ENCODE assay signal across 8 cellular contexts in genomic region chr19:57599377-57599760, GRCh38. TPM values are rescaled to one million over a fixed set of nuclear protein-coding genes. Genes with fewer than 3 reads are reported as not detected.
DNase-seq lines count a peak whose midpoint lies in the region; ATAC-seq and TF ChIP-seq lines count a peak whose summit lies in the region.

No MANE protein-coding gene starts in this region.

- POLR2A ChIA-PET in CD8-positive, alpha-beta T cell (lab: Charles Lee): interaction anchor here (0.6 to 1.0 kb wide), 2 partner anchors 227 to 403 kb away, joined by 3 read pairs; partner anchors contain the start of gene ZNF606

- H3K4me1 ChIP-seq in CD8-positive, alpha-beta T cell (ENCODE audit: insufficient read depth, low read length): peaks cover 13% of the 10 kb centered on the region

- H3K27me3 Mint-ChIP-seq in CD8-positive, alpha-beta T cell (ENCODE audit: low read depth): no peaks in the 10 kb centered on the region
- peaks cover 13% of the 10 kb centered on the region for H3K27me3 Mint-ChIP-seq in nephron progenitor cell (ENCODE audit: low read depth, poor library complexity)

- peaks cover 44% of the 10 kb centered on the region for H3K36me3 Mint-ChIP-seq in CD8-positive, alpha-beta T cell
- H3K36me3 Mint-ChIP-seq in nephron progenitor cell (ENCODE audit: low read depth): peaks cover 51% of the 10 kb centered on the region

- H3K36me3 ChIP-seq in CD8-positive, alpha-beta T cell (ENCODE audit: insufficient read depth, low read length): no peaks in the 10 kb centered on the region

- CTCF ChIA-PET in CD8-positive, alpha-beta T cell (lab: Charles Lee): interaction anchor here (1.1 kb wide), 1 partner anchor 14 kb away, joined by 3 read pairs; no protein-coding TSS in a partner anchor

- peaks cover 9% of the 10 kb centered on the region for H3K9me3 ChIP-seq in CD8-positive, alpha-beta T cell (ENCODE audit: low read length)

- DNase-seq in CD8-positive, alpha-beta T cell: no peak
- no peak for DNase-seq in cardiac fibroblast (ENCODE audit: low read depth in 2 of 2)
- no peak for DNase-seq in nephron progenitor cell
- DNase-seq in hypothalamus (lab: John Stamatoyannopoulos, UW): no peak
- no peak for DNase-seq in COLO829 (ENCODE audit: low spot score)
- DNase-seq in NCI-H1092 (lab: John Stamatoyannopoulos, UW): no peak

- intact Hi-C loops in CD8-positive, alpha-beta T cell (cut with DNase I, micrococcal nuclease): loop anchor here (1.0 to 5.0 kb wide), 6 partner anchors 15 to 40 kb away; partner anchors contain the start of genes ZIK1 (in 2 of the 2), ZNF211 (in 2 of the 2), ZNF134 (in 1 of the 2) and ZNF550 (in 1 of the 2)

- no peak for TF ChIP-seq CTCF in CD8-positive, alpha-beta T cell (IDR thresholded peaks at IDR 0.05)
- TF ChIP-seq CTCF in cardiac fibroblast (IDR thresholded peaks at IDR 0.05; ENCODE audit: low read depth, low read length) (no peak), nephron progenitor cell (IDR thresholded peaks at IDR 0.05) (no peak)

- H3K4me1 Mint-ChIP-seq in CD8-positive, alpha-beta T cell (ENCODE audit: low read depth): peaks cover 25% of the 10 kb centered on the region
- H3K4me1 Mint-ChIP-seq in nephron progenitor cell: peaks cover 20% of the 10 kb centered on the region

- peak overlapping the region; percentile 67 for H3K4me3 ChIP-seq in CD8-positive, alpha-beta T cell (ENCODE audit: low read depth, low read length)
- peak overlapping the region; percentile 87 to 89 for H3K4me3 ChIP-seq in cardiac fibroblast (replicated peaks in 1 of 2; ENCODE audit: low read depth in 2 of 2, low read length in 2 of 2)

- no peaks in the 10 kb centered on the region for H3K27me3 ChIP-seq in CD8-positive, alpha-beta T cell (ENCODE audit: insufficient read depth, low read length)

- peak overlapping the region; percentile 33 for H3K27ac Mint-ChIP-seq in CD8-positive, alpha-beta T cell
- no peak overlapping the region for H3K27ac Mint-ChIP-seq in nephron progenitor cell

- peaks cover 37% of the 10 kb centered on the region for H3K9me3 Mint-ChIP-seq in CD8-positive, alpha-beta T cell
- H3K9me3 Mint-ChIP-seq in nephron progenitor cell: peaks cover 83% of the 10 kb centered on the region

- H3K27ac ChIP-seq in CD8-positive, alpha-beta T cell (ENCODE audit: low read depth, low read length): peak overlapping the region; percentile 16

- no peak for ATAC-seq in CD8-positive, alpha-beta T cell
- ATAC-seq in HG02981 (IDR thresholded peaks at IDR 0.05; ENCODE audit: unreplicated experiment): peak; percentile 14
- no peak for ATAC-seq in HG03571 (IDR thresholded peaks at IDR 0.05; ENCODE audit: unreplicated experiment)

- H3K4me3 Mint-ChIP-seq in CD8-positive, alpha-beta T cell: peak overlapping the region; percentile 88
- H3K4me3 Mint-ChIP-seq in nephron progenitor cell: peak overlapping the region; percentile 88

RNA-seq across cellular contexts. Expression of gene ZNF530, which starts 0.3 kb away (rescaled TPM):
- total RNA-seq in CD8-positive, alpha-beta T cell: 1 to 10 TPM; 3.6 to 4.2 TPM

RNA-seq across cellular contexts. Expression of gene ZNF134, which starts 14.7 kb away (rescaled TPM):
- 10 to 100 TPM; 35.2 to 36.5 TPM for total RNA-seq in CD8-positive, alpha-beta T cell

RNA-seq across cellular contexts. Expression of gene ZIK1, which starts 15.4 kb away (rescaled TPM):
- total RNA-seq in CD8-positive, alpha-beta T cell: 10 to 100 TPM; 10.0 to 12.8 TPM

RNA-seq across cellular contexts. Expression of gene ZNF416, which starts 20.7 kb away (rescaled TPM):
- total RNA-seq in CD8-positive, alpha-beta T cell: 1 to 10 TPM; 7.7 to 8.2 TPM

RNA-seq across cellular contexts. Expression of gene ZNF211, which starts 33.6 kb away (rescaled TPM):
- total RNA-seq in CD8-positive, alpha-beta T cell: 10 to 100 TPM; 34.4 to 35.5 TPM
